8 cellular contexts compared by ENCODE assay signal in the genomic region with DNA sequence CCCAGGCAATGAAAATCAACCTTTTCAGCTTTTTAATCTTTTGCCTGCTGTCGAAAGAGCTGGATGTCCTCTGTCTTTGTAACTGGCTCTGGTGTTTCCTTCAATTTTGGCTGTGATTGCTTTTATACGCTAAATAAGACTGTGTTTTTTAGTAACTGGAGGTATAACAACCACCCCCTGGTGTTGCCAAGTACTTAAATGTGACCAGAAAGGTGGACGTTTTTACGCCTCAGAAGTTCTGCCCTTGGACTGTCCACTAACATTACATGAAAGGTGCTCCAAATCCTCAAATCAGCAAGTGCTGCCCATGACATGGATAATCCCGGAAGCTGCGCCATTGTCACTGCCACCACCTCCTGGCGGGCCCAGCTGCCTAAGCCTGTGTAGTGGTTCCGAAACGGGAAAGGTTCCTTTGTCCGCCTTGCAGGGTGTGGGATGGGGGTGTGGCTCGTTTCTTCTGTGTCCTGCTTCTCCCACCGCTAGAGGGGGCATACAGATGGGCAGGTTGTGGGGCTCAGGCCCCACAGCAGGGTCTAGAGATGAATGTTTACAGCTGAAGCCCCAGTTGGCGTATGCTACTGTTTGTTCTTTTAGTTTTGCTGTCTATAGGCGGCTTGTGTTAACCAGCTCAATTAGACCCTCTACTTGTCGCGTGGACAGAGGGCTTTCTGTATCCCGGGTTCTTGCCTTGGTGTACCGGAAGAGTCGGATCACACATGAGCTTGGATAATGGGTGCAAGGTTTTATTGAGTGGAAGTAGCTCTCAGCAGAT.
A peak's percentile ranks its signal among the peaks of the same experiment; 100 is the strongest.
DNase-seq lines count a peak whose midpoint lies in the region; ATAC-seq, FAIRE-seq and TF ChIP-seq lines count a peak whose summit lies in the region.

No MANE protein-coding gene starts in this region.

- in situ Hi-C loops in ACHN (cut with HindIII; ENCODE audit: low pct_ligation_motif_present, low pct_unique_long_range_greater_than_20kb, low sequenced_read_pairs): no loop called here

- H3K9me2 ChIP-seq in OCI-LY7 (ENCODE audit: insufficient read depth, low read length): no peaks in the 10 kb centered on the region

- H3K79me2 ChIP-seq in OCI-LY7 (ENCODE audit: insufficient read depth, low read depth, low read length): no peaks in the 10 kb centered on the region

- H3K4me3 ChIP-seq in OCI-LY7 (ENCODE audit: low read depth, low read length, poor library complexity, severe bottlenecking): no peak overlapping the region
- H3K4me3 ChIP-seq in fibroblast of mammary gland (ENCODE audit: control insufficient read depth, low read depth, low read length): no peak overlapping the region

- no peaks in the 10 kb centered on the region for H3K4me1 ChIP-seq in OCI-LY7 (ENCODE audit: insufficient read depth, low read length, poor library complexity, severe bottlenecking)

- TF ChIP-seq CTCF in GM12873 (IDR thresholded peaks at IDR 0.05; ENCODE audit: insufficient read depth, low read depth, low read length, missing control alignments) (peak; percentile 54), OCI-LY7 (conservative IDR thresholded peaks at IDR 0.05; ENCODE audit: low read length) (peak; percentile 60), fibroblast of mammary gland (conservative IDR thresholded peaks at IDR 0.05; ENCODE audit: control insufficient read depth, insufficient read depth, low read depth, low read length) (peak; percentile 55)

- no TSS peak for BruUV-seq in OCI-LY7 (replicated peaks; lab: Mats Ljungman, UMichigan)

- CTCF ChIA-PET in OCI-LY7 (lab: Charles Lee; ENCODE audit: unreplicated experiment): interaction anchor here (1.0 kb wide), 1 partner anchor 154 kb away, joined by 3 read pairs; no protein-coding TSS in a partner anchor

- no peak overlapping the region for H3K4me2 ChIP-seq in OCI-LY7 (ENCODE audit: low read length)

- peak; percentile 43 for DNase-seq in ACHN
- DNase-seq in OCI-LY7 (ENCODE audit: low spot score): peak; percentile 33
- peak; percentile 40 for DNase-seq in fibroblast of mammary gland (ENCODE audit: low read depth)
- DNase-seq in stimulated activated naive CD8-positive, alpha-beta T cell treated with anti-CD3 and anti-CD28 coated beads, Interleukin-15, Interleukin-2, amounts not matched to agents 100 U/mL and 50 U/mL, for 24 hours: peak; percentile 31
- no peak for DNase-seq in cerebellum (ENCODE audit: low spot score)
- DNase-seq in activated CD8-positive, alpha-beta memory T cell treated with anti-CD3 and anti-CD28 coated beads for 24 hours: no peak
- DNase-seq in GM19239 (ENCODE audit: insufficient read length, low spot score): no peak

- ATAC-seq in stimulated activated naive CD8-positive, alpha-beta T cell treated with anti-CD3 and anti-CD28 coated beads, Interleukin-15, Interleukin-2, amounts not matched to agents 100 U/mL and 50 U/mL, for 24 hours: no peak

- no peak for FAIRE-seq in GM19239 (lab: Jason Lieb, UNC)

- no peak overlapping the region for H3K27ac ChIP-seq in OCI-LY7 (ENCODE audit: low read depth, low read length, poor library complexity, severe bottlenecking)

- H2AFZ ChIP-seq in OCI-LY7 (ENCODE audit: low read length): no peak overlapping the region

- H3K9me3 ChIP-seq in OCI-LY7 (ENCODE audit: low read length): no peaks in the 10 kb centered on the region

- intact Hi-C loops in OCI-LY7 (cut with micrococcal nuclease; ENCODE audit: unreplicated experiment): loop anchor here (5.0 kb wide), 1 partner anchor 135 kb away; no protein-coding TSS in a partner anchor

- POLR2A ChIA-PET in OCI-LY7 (lab: Charles Lee): interaction anchor here (0.6 kb wide), 1 partner anchor 179 kb away, joined by 3 read pairs; no protein-coding TSS in a partner anchor

- no peaks in the 10 kb centered on the region for H4K20me1 ChIP-seq in OCI-LY7 (ENCODE audit: insufficient read depth, low read length)

- no peaks in the 10 kb centered on the region for H3K36me3 ChIP-seq in OCI-LY7 (ENCODE audit: insufficient read depth, low read length)

Comparison
In these comparisons a context has a peak if more than half of its experiments do, and no peak if none do; other contexts are left out.
1. DNase-seq: peak in ACHN (single experiment), OCI-LY7 (single experiment), fibroblast of mammary gland (single experiment) and stimulated activated naive CD8-positive, alpha-beta T cell treated with anti-CD3 and anti-CD28 coated beads, Interleukin-15, Interleukin-2, amounts not matched to agents 100 U/mL and 50 U/mL, for 24 hours (single experiment); none in cerebellum (single experiment), activated CD8-positive, alpha-beta memory T cell treated with anti-CD3 and anti-CD28 coated beads for 24 hours (single experiment) and GM19239 (single experiment).
2. Peak in every context shown above with its lines, with median percentiles within 50 percentile points of each other: CTCF ChIP-seq.